In genomic region chr22:23778576-23778900, GRCh38 we compare ENCODE assay signal across 24 cellular contexts. TPM values are rescaled to one million over a fixed set of nuclear protein-coding genes. Genes with fewer than 3 reads are reported as not detected.
"Had no signal": no experiment of that assay in that cellular context is flagged by ENCODE, and none has a peak within 500 bp of the region (broad histone marks: within the 10 kb centered on the region; RNA-seq: fewer than 3 reads in every experiment).

No MANE protein-coding gene starts in this region.

- H3K4me1 Mint-ChIP-seq: activated CD4-positive, alpha-beta T cell treated with anti-CD3 and anti-CD28 coated beads, Interleukin-2, amount 10 ng/mL, durations not matched to agents 24 days and 14 days; activated T-helper 17 cell treated with anti-CD3 and anti-CD28 coated beads, Interleukin-2, amount 50 U/mL, for 72 hours had no signal

- H3K4me2 ChIP-seq: KMS-11 had no signal

- DNase-seq: activated B cell treated with CpG ODN at 0.5 μM for 24 hours; activated CD4-positive, alpha-beta T cell treated with anti-CD3 and anti-CD28 coated beads for 1 hour; activated CD4-positive, alpha-beta T cell treated with anti-CD3 and anti-CD28 coated beads, Interleukin-2, amount 10 ng/mL, durations not matched to agents 24 days and 14 days; activated CD4-positive, alpha-beta T cell treated with anti-CD3 and anti-CD28 coated beads, Interleukin-2, amount 50 U/mL, for 48 hours; activated CD8-positive, alpha-beta memory T cell treated with anti-CD3 and anti-CD28 coated beads, Interleukin-2, amount 10 ng/mL, durations not matched to agents 7 days and 5 days; activated gamma-delta T cell; activated naive CD4-positive, alpha-beta T cell treated with anti-CD3 and anti-CD28 coated beads for 36 hours; activated T-cell treated with anti-CD3 and anti-CD28 coated beads, Interleukin-2, amount 50 U/mL, for 48 hours; amygdala; MG63; MV-4-11; NCI-H1417 treated with DMSO at 0.1 percent for 48 hours; NCI-H1694 treated with DMSO at 0.1 percent for 48 hours; NCI-H2029 treated with DMSO at 0.1 percent for 48 hours; NCI-H510A treated with DMSO at 0.1 percent for 48 hours; Peyer's patch; SHP77 treated with DMSO at 0.1 percent for 48 hours; T-helper 17 cell; T-helper 9 cell had no signal

- H3K27ac Mint-ChIP-seq: activated B cell treated with CpG ODN at 0.5 μM for 24 hours; activated CD4-positive, alpha-beta T cell treated with anti-CD3 and anti-CD28 coated beads, Interleukin-2, amount 10 ng/mL, durations not matched to agents 24 days and 14 days; activated CD8-positive, alpha-beta memory T cell treated with anti-CD3 and anti-CD28 coated beads, Interleukin-2, amount 10 ng/mL, durations not matched to agents 7 days and 5 days; activated naive CD4-positive, alpha-beta T cell treated with anti-CD3 and anti-CD28 coated beads for 36 hours; activated naive CD8-positive, alpha-beta T cell; activated T-helper 17 cell treated with anti-CD3 and anti-CD28 coated beads, Interleukin-2, amount 50 U/mL, for 72 hours; brain; T-helper 17 cell had no signal

- H3K27me3 Mint-ChIP-seq: activated B cell treated with CpG ODN at 0.5 μM for 24 hours; activated naive CD8-positive, alpha-beta T cell; activated T-helper 17 cell treated with anti-CD3 and anti-CD28 coated beads, Interleukin-2, amount 50 U/mL, for 72 hours; T-helper 17 cell had no signal

- H3K9me3 Mint-ChIP-seq: activated B cell treated with CpG ODN at 0.5 μM for 24 hours; activated CD4-positive, alpha-beta T cell treated with anti-CD3 and anti-CD28 coated beads, Interleukin-2, amount 10 ng/mL, durations not matched to agents 24 days and 14 days; activated naive CD4-positive, alpha-beta T cell treated with anti-CD3 and anti-CD28 coated beads for 36 hours; activated T-helper 17 cell treated with anti-CD3 and anti-CD28 coated beads, Interleukin-2, amount 50 U/mL, for 72 hours; brain had no signal

- H3K9me3 ChIP-seq: MG63, Peyer's patch had no signal

- ATAC-seq: activated CD8-positive, alpha-beta memory T cell treated with anti-CD3 and anti-CD28 coated beads, Interleukin-2, amount 10 ng/mL, durations not matched to agents 7 days and 5 days; activated T-helper 17 cell treated with anti-CD3 and anti-CD28 coated beads, Interleukin-2, amount 50 U/mL, for 72 hours; T-helper 17 cell had no signal

- H3K4me3 ChIP-seq: MG63, Peyer's patch had no signal

- H3K9ac ChIP-seq: KMS-11 had no signal

- H3K4me3 Mint-ChIP-seq: activated B cell treated with CpG ODN at 0.5 μM for 24 hours; activated CD4-positive, alpha-beta T cell treated with anti-CD3 and anti-CD28 coated beads, Interleukin-2, amount 10 ng/mL, durations not matched to agents 24 days and 14 days; activated CD8-positive, alpha-beta memory T cell treated with anti-CD3 and anti-CD28 coated beads, Interleukin-2, amount 10 ng/mL, durations not matched to agents 7 days and 5 days; activated naive CD4-positive, alpha-beta T cell treated with anti-CD3 and anti-CD28 coated beads for 36 hours; activated naive CD8-positive, alpha-beta T cell; activated T-helper 17 cell treated with anti-CD3 and anti-CD28 coated beads, Interleukin-2, amount 50 U/mL, for 72 hours; brain; T-helper 17 cell had no signal

- H3K27ac ChIP-seq: KMS-11, Peyer's patch had no signal

- H3K36me3 Mint-ChIP-seq: activated CD8-positive, alpha-beta memory T cell treated with anti-CD3 and anti-CD28 coated beads, Interleukin-2, amount 10 ng/mL, durations not matched to agents 7 days and 5 days; activated naive CD8-positive, alpha-beta T cell; brain had no signal

- H3K27me3 ChIP-seq: MG63, Peyer's patch had no signal

- H3K36me3 ChIP-seq: MG63, Peyer's patch had no signal

RNA-seq across cellular contexts. Expression of gene C22orf15, which starts 15.7 kb away (rescaled TPM):
- total RNA-seq: activated T-helper 17 cell treated with anti-CD3 and anti-CD28 coated beads, Interleukin-2, amount 50 U/mL, for 72 hours; Peyer's patch; SK-MEL-5 had no signal

RNA-seq across cellular contexts. Expression of gene VPREB3, which starts 24.3 kb away (rescaled TPM):
- total RNA-seq: activated CD4-positive, alpha-beta T cell treated with anti-CD3 and anti-CD28 coated beads, Interleukin-2, amount 10 ng/mL, durations not matched to agents 24 days and 14 days; activated naive CD4-positive, alpha-beta T cell treated with anti-CD3 and anti-CD28 coated beads for 36 hours; activated T-helper 17 cell treated with anti-CD3 and anti-CD28 coated beads, Interleukin-2, amount 50 U/mL, for 72 hours; SK-MEL-5 had no signal
